In the genomic region with DNA sequence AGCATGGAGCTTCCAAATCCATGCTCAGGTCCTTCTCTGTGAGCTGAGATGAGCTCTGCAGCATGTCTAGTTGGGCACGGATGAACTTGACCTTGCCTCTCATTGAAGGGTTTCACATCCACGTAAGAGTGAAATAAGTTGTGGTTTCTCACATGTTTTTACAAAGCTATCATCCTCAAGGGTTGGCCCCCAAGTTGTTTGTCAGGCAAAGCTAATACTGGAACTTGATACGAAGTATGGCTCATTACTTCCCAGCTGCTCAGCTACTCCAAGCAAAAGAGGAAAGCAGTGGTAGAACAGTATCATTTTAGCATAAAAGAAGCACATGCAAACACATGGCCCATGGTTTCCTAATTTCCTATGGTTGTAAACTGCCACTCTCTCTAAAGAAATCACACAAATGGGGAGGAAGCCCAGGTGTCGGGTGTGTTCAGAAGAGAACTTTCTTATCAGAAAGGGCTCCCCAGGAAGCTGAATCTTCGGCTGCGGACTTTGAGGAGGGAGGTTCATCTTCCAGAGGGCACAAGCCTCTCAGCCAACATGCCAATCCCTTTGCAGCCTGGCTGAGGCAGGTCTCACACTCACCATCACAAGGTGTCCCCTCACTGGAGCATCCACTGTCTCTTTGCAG, we compare ENCODE assay signal across 13 cellular contexts. TPM values are rescaled to one million over a fixed set of nuclear protein-coding genes. Genes with fewer than 3 reads are reported as not detected.
DNase-seq lines count a peak whose midpoint lies in the region; ATAC-seq and TF ChIP-seq lines count a peak whose summit lies in the region.
"Had no signal": no experiment of that assay in that cellular context is flagged by ENCODE, and none has a peak within 500 bp of the region (broad histone marks: within the 10 kb centered on the region; RNA-seq: fewer than 3 reads in every experiment).

No MANE protein-coding gene starts in this region.

- ATAC-seq in GM19397 (IDR thresholded peaks at IDR 0.05; ENCODE audit: unreplicated experiment) (peak; percentile 78), HG02970 (IDR thresholded peaks at IDR 0.05; ENCODE audit: low FRiP score, unreplicated experiment) (peak; percentile 65), sciatic nerve (no peak)
- ATAC-seq: CD8-positive, alpha-beta T cell; left ventricle myocardium superior had no signal

- 61 to 66% methylated on average over 5 to 6 of the region's 6 CpGs for WGBS in esophagus squamous epithelium, 2 donors

- H3K27me3 ChIP-seq in esophagus squamous epithelium, result no peaks in the 10 kb centered on the region

- no peaks in the 10 kb centered on the region for H3K79me2 ChIP-seq in OCI-LY7 (ENCODE audit: insufficient read depth, low read depth, low read length)

- intact Hi-C loops in OCI-LY7 (cut with micrococcal nuclease; ENCODE audit: unreplicated experiment) (loop anchor here (1.0 kb wide), 4 partner anchors 9 to 118 kb away; no protein-coding TSS in a partner anchor), esophagus squamous epithelium (cut with DNase I) (loop anchor here (2.0 kb wide), 1 partner anchor 117 kb away; no protein-coding TSS in a partner anchor), MCF 10A (cut with micrococcal nuclease) (loop anchor here (1.0 to 5.0 kb wide), 4 partner anchors 45 to 357 kb away; no protein-coding TSS in a partner anchor), sciatic nerve (cut with DNase I) (loop anchor here (5.0 kb wide), 1 partner anchor 122 kb away; no protein-coding TSS in a partner anchor)

- H4K20me1 ChIP-seq in OCI-LY7 (ENCODE audit: insufficient read depth, low read length), result no peaks in the 10 kb centered on the region

- no peak for TF ChIP-seq POLR2A in esophagus squamous epithelium (IDR thresholded peaks at IDR 0.05)

- H3K4me1 Mint-ChIP-seq in MCF 10A (ENCODE audit: insufficient read depth, unreplicated experiment), result peaks cover 27% of the 10 kb centered on the region

- CTCF ChIA-PET in OCI-LY7 (lab: Charles Lee; ENCODE audit: unreplicated experiment), result interaction anchor here (0.6 to 3.0 kb wide), 10 partner anchors 8 to 448 kb away, joined by 3 to 37 read pairs (median 5); partner anchors contain the start of gene TCTN3
- CTCF ChIA-PET in MCF 10A (lab: Yijun Ruan, JAX), result interaction anchor here (0.6 to 18.9 kb wide), 38 partner anchors 8 to 1869 kb away, joined by 3 to 713 read pairs (median 5); no protein-coding TSS in a partner anchor

- no peaks in the 10 kb centered on the region for H3K9me2 ChIP-seq in OCI-LY7 (ENCODE audit: insufficient read depth, low read length)

- H3K36me3 ChIP-seq in OCI-LY7 (ENCODE audit: insufficient read depth, low read length), result no peaks in the 10 kb centered on the region
- peaks cover 0 to 84% (median 14%) of the 10 kb centered on the region in 3 donors for H3K36me3 ChIP-seq in esophagus squamous epithelium

- TF ChIP-seq CTCF in GM13976 (IDR thresholded peaks at IDR 0.05; ENCODE audit: borderline replicate concordance, control extremely low read depth, extremely low read depth, insufficient read depth, missing control alignments), result no peak
- no peak for TF ChIP-seq CTCF in OCI-LY7 (conservative IDR thresholded peaks at IDR 0.05; ENCODE audit: low read length)
- no peak for TF ChIP-seq CTCF in esophagus squamous epithelium (IDR thresholded peaks at IDR 0.05)
- TF ChIP-seq CTCF in MCF 10A (IDR thresholded peaks at IDR 0.05; ENCODE audit: unreplicated experiment), result no peak

- H3K4me3 ChIP-seq in OCI-LY7 (ENCODE audit: low read depth, low read length, poor library complexity, severe bottlenecking) (no peak overlapping the region), esophagus squamous epithelium (no peak overlapping the region)

- no peak overlapping the region for H3K27ac Mint-ChIP-seq in MCF 10A (ENCODE audit: low read depth, unreplicated experiment)
- H3K27ac Mint-ChIP-seq: CD8-positive, alpha-beta T cell had no signal

- peak overlapping the region; percentile 37; the same call in 1 of the 2 replicates for H2AFZ ChIP-seq in OCI-LY7 (ENCODE audit: low read length)

- no peaks in the 10 kb centered on the region for H3K27me3 Mint-ChIP-seq in MCF 10A (ENCODE audit: insufficient read depth, unreplicated experiment)

- in situ Hi-C loops in GM13976 (cut with MboI; ENCODE audit: low sequenced_read_pairs, unreplicated experiment), result no loop called here

- H3K27ac ChIP-seq in OCI-LY7 (ENCODE audit: low read depth, low read length, poor library complexity, severe bottlenecking) (peak overlapping the region; percentile 68), esophagus squamous epithelium (no peak overlapping the region)

- H3K9me3 ChIP-seq in OCI-LY7 (ENCODE audit: low read length) (no peaks in the 10 kb centered on the region), esophagus squamous epithelium (no peaks in the 10 kb centered on the region)

- peak overlapping the region; percentile 48 for H3K4me2 ChIP-seq in OCI-LY7 (ENCODE audit: low read length)

- H3K4me3 Mint-ChIP-seq in MCF 10A (ENCODE audit: unreplicated experiment), result no peak overlapping the region
- H3K4me3 Mint-ChIP-seq: CD8-positive, alpha-beta T cell had no signal

- BruUV-seq in OCI-LY7 (replicated peaks; lab: Mats Ljungman, UMichigan), result no TSS peak
- no TSS peak for BruUV-seq in MCF 10A (replicated peaks; lab: Mats Ljungman, UMichigan)

- H3K9me3 Mint-ChIP-seq in MCF 10A (ENCODE audit: unreplicated experiment), result no peaks in the 10 kb centered on the region
- H3K9me3 Mint-ChIP-seq: CD8-positive, alpha-beta T cell had no signal

- DNase-seq in GM13976 (ENCODE audit: low spot score), result peak; percentile 64
- DNase-seq in OCI-LY7 (ENCODE audit: low spot score), result peak; percentile 65
- no peak for DNase-seq in esophagus squamous epithelium (lab: John Stamatoyannopoulos, UW)
- DNase-seq in MCF 10A (ENCODE audit: unreplicated experiment), result no peak
- no peak for DNase-seq in sciatic nerve (ENCODE audit: low spot score)
- no peak for DNase-seq in DMS53 (lab: John Stamatoyannopoulos, UW)
- DNase-seq: activated naive CD4-positive, alpha-beta T cell treated with anti-CD3 and anti-CD28 coated beads, Interleukin-2, amount 50 U/mL, for 16 hours; CD8-positive, alpha-beta T cell; left ventricle myocardium superior; small intestine had no signal

- POLR2A ChIA-PET in OCI-LY7 (lab: Charles Lee) (interaction anchor here (1.0 to 6.2 kb wide), 5 partner anchors 10 to 118 kb away, joined by 3 to 85 read pairs (median 12); partner anchors contain the start of gene PDLIM1), MCF 10A (lab: Yijun Ruan, JAX) (interaction anchor here (0.9 to 2.6 kb wide), 5 partner anchors 36 to 118 kb away, joined by 3 to 14 read pairs (median 4); no protein-coding TSS in a partner anchor)

- H3K36me3 Mint-ChIP-seq in MCF 10A (ENCODE audit: insufficient read depth, unreplicated experiment), result peaks cover 44% of the 10 kb centered on the region
- H3K36me3 Mint-ChIP-seq: CD8-positive, alpha-beta T cell had no signal

- H3K4me1 ChIP-seq in OCI-LY7 (ENCODE audit: insufficient read depth, low read length, poor library complexity, severe bottlenecking) (peaks cover 62% of the 10 kb centered on the region), esophagus squamous epithelium (peaks cover 15 to 49% (median 28%) of the 10 kb centered on the region in 3 donors)

RNA-seq across cellular contexts. Expression of gene PDLIM1, which starts 45.3 kb away (rescaled TPM):
- 22.3 and 23.1 TPM in 2 replicates for total RNA-seq in OCI-LY7 (2014; rRNA removed; shearing (Covaris generic))
- total RNA-seq in OCI-LY7 (2022), result 103 and 105 TPM in 2 replicates
- total RNA-seq in esophagus squamous epithelium, result 100 to 1,000 TPM in 1 of 4 donors, 10 to 100 TPM in 3; 59.5 to 142 (median 79.2) TPM
- total RNA-seq in MCF 10A (2022), result 74.6 and 98.1 TPM in 2 replicates
- total RNA-seq in sciatic nerve, result 138 TPM

RNA-seq across cellular contexts. Expression of gene ACSM6, which starts 51.5 kb away (rescaled TPM):
- not detected in 2 replicates for total RNA-seq in OCI-LY7 (2014; rRNA removed; shearing (Covaris generic))
- total RNA-seq in OCI-LY7 (2022), result not detected in 2 replicates
- total RNA-seq in esophagus squamous epithelium, result not detected
- not detected in 2 replicates for total RNA-seq in MCF 10A (2022)
- 0.49 TPM for total RNA-seq in sciatic nerve
- total RNA-seq: CD8-positive, alpha-beta T cell; endothelial cell of umbilical vein; left ventricle myocardium superior had no signal

Comparison
In these comparisons a context has a peak if more than half of its experiments do, and no peak if none do; other contexts are left out.
1. DNase-seq: peak in GM13976 (single experiment) and OCI-LY7 (single experiment); none in esophagus squamous epithelium (single experiment), MCF 10A (single experiment), sciatic nerve (single experiment) and DMS53 (single experiment).